ENCODE assay signal across 2 cellular contexts in genomic region chr7:98705620-98706019, GRCh38.
TF ChIP-seq lines count a peak whose summit lies in the region.

No MANE protein-coding gene starts in this region.

TF ChIP-seq in GM23338, 12 proteins besides CTCF, POLR2A, EP300 and RAD21:
- TF ChIP-seq JUNB (IDR thresholded peaks at IDR 0.05; ENCODE audit: unreplicated experiment), result no peak
- no peak for TF ChIP-seq ZNF331 (CRISPR knock-in tag; IDR thresholded peaks at IDR 0.05; ENCODE audit: low read depth)
- TF ChIP-seq ZNF462 (CRISPR knock-in tag; IDR thresholded peaks at IDR 0.05), result no peak

TF ChIP-seq in K562, 482 proteins besides CTCF, POLR2A, EP300 and RAD21:
- no peak for TF ChIP-seq SMAD3 (CRISPR knock-in tag; conservative IDR thresholded peaks at IDR 0.05)
- peak; percentile 69 for TF ChIP-seq ZFP36 (IDR thresholded peaks at IDR 0.05; ENCODE audit: low read depth, low read length, partially characterized antibody)
TF ChIP-seq in K562: peak in this region for 1.
